ENCODE assay signal across 19 cellular contexts in genomic region chr3:47783673-47784072, GRCh38.
"Had no signal": no experiment of that assay in that cellular context is flagged by ENCODE, and none has a peak within 500 bp of the region (broad histone marks: within the 10 kb centered on the region; RNA-seq: fewer than 3 reads in every experiment).

No MANE protein-coding gene starts in this region.

- H3K36me3 ChIP-seq: esophagus muscularis mucosa, gastroesophageal sphincter, heart left ventricle, left lung, sigmoid colon had no signal

- H3K27me3 Mint-ChIP-seq: activated naive CD4-positive, alpha-beta T cell treated with anti-CD3 and anti-CD28 coated beads, Interleukin-2, amount 50 U/mL, for 24 hours; stimulated activated naive B cell treated with anti-CD40 and anti-IgM and Interleukin-4, amounts not matched to agents 10 μg/mL and 1 μg/mL and 100 μg/mL, for 72 hours had no signal

- H3K27me3 ChIP-seq: esophagus muscularis mucosa, gastroesophageal sphincter, heart left ventricle, left lung, sigmoid colon had no signal

- ATAC-seq: activated CD4-positive, CD25-positive, alpha-beta regulatory T cell treated with anti-CD3 and anti-CD28 coated beads, Interleukin-2, amount 50 U/mL, for 24 hours; gastroesophageal sphincter; heart left ventricle; left lung; stimulated activated naive B cell treated with anti-CD40 and anti-IgM and Interleukin-4, amounts not matched to agents 10 μg/mL and 1 μg/mL and 100 μg/mL, for 72 hours had no signal

- H2AFZ ChIP-seq: parathyroid adenoma had no signal

- H3K27ac ChIP-seq: parathyroid adenoma had no signal

- H3K9ac ChIP-seq: parathyroid adenoma had no signal

- H3K27ac Mint-ChIP-seq: activated naive CD4-positive, alpha-beta T cell treated with anti-CD3 and anti-CD28 coated beads, Interleukin-2, amount 50 U/mL, for 24 hours had no signal

- H3K36me3 Mint-ChIP-seq: activated naive CD4-positive, alpha-beta T cell treated with anti-CD3 and anti-CD28 coated beads, Interleukin-2, amount 50 U/mL, for 24 hours had no signal

- H3K4me3 Mint-ChIP-seq: T-helper 1 cell treated with Interleukin-12 subunit alpha and Interleukin-12 subunit beta and Interleukin-4 antibody, amounts not matched to agents 30 μg/mL and 1 μg/mL, for 36 hours had no signal

- H3K9me3 ChIP-seq: esophagus muscularis mucosa, gastroesophageal sphincter, heart left ventricle, left lung, sigmoid colon had no signal

- H3K4me3 ChIP-seq: esophagus muscularis mucosa, gastroesophageal sphincter, heart left ventricle, left lung, sigmoid colon had no signal

- H3K9me3 Mint-ChIP-seq: activated naive CD4-positive, alpha-beta T cell treated with anti-CD3 and anti-CD28 coated beads, Interleukin-2, amount 50 U/mL, for 24 hours; stimulated activated naive B cell treated with anti-CD40 and anti-IgM and Interleukin-4, amounts not matched to agents 10 μg/mL and 1 μg/mL and 100 μg/mL, for 72 hours; T-helper 1 cell treated with Interleukin-12 subunit alpha and Interleukin-12 subunit beta and Interleukin-4 antibody, amounts not matched to agents 30 μg/mL and 1 μg/mL, for 36 hours had no signal

- DNase-seq: activated CD8-positive, alpha-beta memory T cell treated with anti-CD3 and anti-CD28 coated beads for 24 hours; activated CD8-positive, alpha-beta memory T cell treated with anti-CD3 and anti-CD28 coated beads, Interleukin-2, amount 50 U/mL, for 48 hours; activated effector memory CD4-positive, alpha-beta T cell treated with anti-CD3 and anti-CD28 coated beads, Interleukin-2, amount 50 U/mL, for 16 hours; activated T-cell treated with anti-CD3 and anti-CD28 coated beads, Interleukin-2, amount 50 U/mL, for 48 hours; cerebellar nuclear complex; effector CD4-positive, alpha-beta T cell; heart left ventricle; kidney; mammary epithelial cell; stimulated activated CD4-positive, alpha-beta T cell treated with anti-CD3 and anti-CD28 coated beads, Interleukin-4, amount 100 ng/mL, for 4 hours; stimulated activated naive B cell treated with anti-CD40 and anti-IgM and Interleukin-4, amounts not matched to agents 10 μg/mL and 1 μg/mL and 100 μg/mL, for 72 hours had no signal
